ENCODE assay signal across 2 cellular contexts in genomic region chr17:65556910-65557348, GRCh38.
TF ChIP-seq lines count a peak whose summit lies in the region.

No MANE protein-coding gene starts in this region.

TF ChIP-seq in HCT116, 20 proteins besides CTCF, POLR2A, EP300 and RAD21:
- TF ChIP-seq EZH2phosphoT487 (IDR thresholded peaks at IDR 0.05; ENCODE audit: borderline replicate concordance) (no peak), TCF7L2 (IDR thresholded peaks at IDR 0.05; ENCODE audit: borderline replicate concordance, extremely low read depth, insufficient read depth, insufficient read length) (no peak), SIN3A (IDR thresholded peaks at IDR 0.05; ENCODE audit: low read depth) (no peak), ZNF274 (IDR thresholded peaks at IDR 0.05; ENCODE audit: low read depth, low read length) (no peak), ZFX (IDR thresholded peaks at IDR 0.05) (no peak), CBX3 (IDR thresholded peaks at IDR 0.05; ENCODE audit: low read depth) (no peak), ATF3 (IDR thresholded peaks at IDR 0.05) (no peak), SRF (IDR thresholded peaks at IDR 0.05; ENCODE audit: low read depth) (no peak), REST (IDR thresholded peaks at IDR 0.05; ENCODE audit: low read depth) (no peak), MAX (IDR thresholded peaks at IDR 0.05) (no peak), POLR2AphosphoS5 (IDR thresholded peaks at IDR 0.05; ENCODE audit: low read depth, low read length) (no peak), JUND (IDR thresholded peaks at IDR 0.05) (no peak), CEBPB (IDR thresholded peaks at IDR 0.05; ENCODE audit: low read depth) (no peak), EGR1 (IDR thresholded peaks at IDR 0.05; ENCODE audit: low read depth) (no peak), FOSL1 (IDR thresholded peaks at IDR 0.05; ENCODE audit: low read depth) (no peak), SP1 (IDR thresholded peaks at IDR 0.05; ENCODE audit: low read depth) (no peak), ZBTB33 (IDR thresholded peaks at IDR 0.05; ENCODE audit: extremely low read depth, insufficient replicate concordance, low read length) (no peak), YY1 (IDR thresholded peaks at IDR 0.05; ENCODE audit: extremely low read depth, insufficient replicate concordance, low read depth, low read length) (no peak), ELF1 (IDR thresholded peaks at IDR 0.05; ENCODE audit: borderline replicate concordance, low read depth) (no peak), EZH2 (IDR thresholded peaks at IDR 0.05) (no peak)

TF ChIP-seq in GM12878, 131 proteins besides CTCF, POLR2A, EP300 and RAD21:
- TF ChIP-seq IRF3 (IDR thresholded peaks at IDR 0.05) (no peak), MTA3 (IDR thresholded peaks at IDR 0.05; ENCODE audit: borderline replicate concordance, low read length) (no peak), TCF12 (IDR thresholded peaks at IDR 0.05; ENCODE audit: low read depth, low read length) (no peak), SP1 (IDR thresholded peaks at IDR 0.05; ENCODE audit: low read depth, low read length) (no peak), YBX1 (IDR thresholded peaks at IDR 0.05) (no peak), NR2C2 (IDR thresholded peaks at IDR 0.05; ENCODE audit: borderline replicate concordance, control insufficient read depth, insufficient read length, low read depth) (no peak), CHD1 (IDR thresholded peaks at IDR 0.05; ENCODE audit: low read depth, low read length) (no peak), SIX5 (IDR thresholded peaks at IDR 0.05; ENCODE audit: low read depth, low read length, severe bottlenecking) (no peak), SUPT20H (IDR thresholded peaks at IDR 0.05; ENCODE audit: borderline replicate concordance, control insufficient read depth, low read depth, low read length) (no peak), POLR2AphosphoS5 (IDR thresholded peaks at IDR 0.05; ENCODE audit: low read length) (no peak), SREBF1 (IDR thresholded peaks at IDR 0.05; ENCODE audit: low read length) (no peak), HSF1 (IDR thresholded peaks at IDR 0.05; ENCODE audit: low read depth, low read length) (no peak), POLR2AphosphoS2 (IDR thresholded peaks at IDR 0.05; ENCODE audit: low read depth, low read length) (no peak), NR2F1 (conservative IDR thresholded peaks at IDR 0.05) (no peak), TARDBP (IDR thresholded peaks at IDR 0.05; ENCODE audit: borderline replicate concordance) (no peak)
TF ChIP-seq in GM12878: peak in this region for 0.
